In genomic region chr2:11562011-11562410, GRCh38 we compare ENCODE assay signal across 2 cellular contexts.
TF ChIP-seq lines count a peak whose summit lies in the region.

No MANE protein-coding gene starts in this region.

TF ChIP-seq in K562, 482 proteins besides CTCF, POLR2A, EP300 and RAD21:
- peak; percentile 88 for TF ChIP-seq JUND (IDR thresholded peaks at IDR 0.05; ENCODE audit: borderline replicate concordance, low read depth, low read length)
- peak; percentile 79; the same call in 1 of the 3 replicates for TF ChIP-seq JUND (tag; IDR thresholded peaks at IDR 0.05; ENCODE audit: borderline replicate concordance, low read depth, low read length)
- TF ChIP-seq ZNF134 (CRISPR knock-in tag; conservative IDR thresholded peaks at IDR 0.05) = no peak
- peak; percentile 84 for TF ChIP-seq ATF3 (IDR thresholded peaks at IDR 0.05)
- TF ChIP-seq ATF3 (CRISPR knock-in tag; conservative IDR thresholded peaks at IDR 0.05) = no peak
- TF ChIP-seq MEIS2 (IDR thresholded peaks at IDR 0.05; ENCODE audit: partially characterized antibody) = peak; percentile 27
- peak; percentile 81; the same call in 1 of the 2 replicates for TF ChIP-seq HMBOX1 (IDR thresholded peaks at IDR 0.05)
- 0 out of 2 replicates have a peak, but pooled peaks have one; percentile 55 for TF ChIP-seq MITF (IDR thresholded peaks at IDR 0.05)
- peak; percentile 8; the same call in 1 of the 2 replicates for TF ChIP-seq JUN (IDR thresholded peaks at IDR 0.05; ENCODE audit: borderline replicate concordance, low read depth, low read length)
- TF ChIP-seq JUN (CRISPR knock-in tag; IDR thresholded peaks at IDR 0.05; ENCODE audit: borderline replicate concordance) = no peak
- peak; percentile 94 for TF ChIP-seq FOSL1 (tag; conservative IDR thresholded peaks at IDR 0.05)
- no peak for TF ChIP-seq ZBTB33 (CRISPR knock-in tag; IDR thresholded peaks at IDR 0.05)
- no peak for TF ChIP-seq ZNF280B (CRISPR knock-in tag; IDR thresholded peaks at IDR 0.05)
TF ChIP-seq in K562: peak in this region for 7.

TF ChIP-seq in HepG2, 621 proteins besides CTCF, POLR2A, EP300 and RAD21:
- TF ChIP-seq ZBTB3 (CRISPR knock-in tag; IDR thresholded peaks at IDR 0.05; ENCODE audit: borderline replicate concordance, low read depth) (no peak), IRF9 (CRISPR knock-in tag; IDR thresholded peaks at IDR 0.05; ENCODE audit: borderline replicate concordance) (no peak), MNT (IDR thresholded peaks at IDR 0.05) (no peak), FIP1L1 (IDR thresholded peaks at IDR 0.05; ENCODE audit: borderline replicate concordance, insufficient read depth, low read depth, low read length) (no peak), SNAI1 (CRISPR knock-in tag; IDR thresholded peaks at IDR 0.05; ENCODE audit: borderline replicate concordance) (no peak), POGK (CRISPR knock-in tag; conservative IDR thresholded peaks at IDR 0.05) (no peak), ZNF180 (CRISPR knock-in tag; IDR thresholded peaks at IDR 0.05; ENCODE audit: borderline replicate concordance, low read depth) (no peak), SAFB2 (CRISPR knock-in tag; IDR thresholded peaks at IDR 0.05; ENCODE audit: borderline replicate concordance, low read depth) (no peak), FOSL1 (CRISPR knock-in tag; IDR thresholded peaks at IDR 0.05; ENCODE audit: borderline replicate concordance) (0 out of 2 replicates have a peak, but pooled peaks have one; percentile 26), ELF1 (CRISPR knock-in tag; IDR thresholded peaks at IDR 0.05) (no peak), ATRX (CRISPR knock-in tag; IDR thresholded peaks at IDR 0.05; ENCODE audit: borderline replicate concordance) (no peak), ZFX (CRISPR knock-in tag; IDR thresholded peaks at IDR 0.05; ENCODE audit: low read depth) (0 out of 2 replicates have a peak, but pooled peaks have one; percentile 19), GABPB1 (CRISPR knock-in tag; IDR thresholded peaks at IDR 0.05) (no peak), ZNF143 (CRISPR knock-in tag; IDR thresholded peaks at IDR 0.05) (no peak), ARID4A (CRISPR knock-in tag; IDR thresholded peaks at IDR 0.05; ENCODE audit: borderline replicate concordance) (0 out of 2 replicates have a peak, but pooled peaks have one; percentile 14), ZFP91 (CRISPR knock-in tag; IDR thresholded peaks at IDR 0.05; ENCODE audit: borderline replicate concordance) (0 out of 2 replicates have a peak, but pooled peaks have one; percentile 12), FOSL2 (CRISPR knock-in tag; IDR thresholded peaks at IDR 0.05) (peak; percentile 93), SSRP1 (CRISPR knock-in tag; IDR thresholded peaks at IDR 0.05) (0 out of 2 replicates have a peak, but pooled peaks have one; percentile 26), GPN1 (CRISPR knock-in tag; IDR thresholded peaks at IDR 0.05; ENCODE audit: borderline replicate concordance) (no peak), TEF (CRISPR knock-in tag; IDR thresholded peaks at IDR 0.05) (no peak), ZNF605 (CRISPR knock-in tag; IDR thresholded peaks at IDR 0.05) (0 out of 2 replicates have a peak, but pooled peaks have one; percentile 22), ZBTB10 (CRISPR knock-in tag; IDR thresholded peaks at IDR 0.05; ENCODE audit: borderline replicate concordance) (no peak), RBM22 (optimal IDR thresholded peaks at IDR 0.05; ENCODE audit: low read length) (peak; percentile 14), ZSCAN29 (CRISPR knock-in tag; conservative IDR thresholded peaks at IDR 0.05) (no peak), MYC (CRISPR knock-in tag; IDR thresholded peaks at IDR 0.05; ENCODE audit: borderline replicate concordance) (peak; percentile 21; the same call in 1 of the 2 replicates), ZNF749 (CRISPR knock-in tag; IDR thresholded peaks at IDR 0.05; ENCODE audit: borderline replicate concordance) (no peak), THAP7 (CRISPR knock-in tag; IDR thresholded peaks at IDR 0.05) (no peak), NCOA5 (CRISPR knock-in tag; IDR thresholded peaks at IDR 0.05) (no peak), KMT2B (CRISPR knock-in tag; IDR thresholded peaks at IDR 0.05) (no peak), RARA (CRISPR knock-in tag; IDR thresholded peaks at IDR 0.05) (no peak), CBX5 (CRISPR knock-in tag; IDR thresholded peaks at IDR 0.05; ENCODE audit: borderline replicate concordance) (no peak), ZNF781 (CRISPR knock-in tag; IDR thresholded peaks at IDR 0.05; ENCODE audit: borderline replicate concordance, not compliant biosample characterization) (no peak), EHMT2 (IDR thresholded peaks at IDR 0.05; ENCODE audit: borderline replicate concordance, low read depth, low read length) (no peak), SP5 (CRISPR knock-in tag; IDR thresholded peaks at IDR 0.05; ENCODE audit: borderline replicate concordance, low read depth) (no peak), ZNF724P (CRISPR knock-in tag; IDR thresholded peaks at IDR 0.05; ENCODE audit: borderline replicate concordance) (no peak), ZNF274 (CRISPR knock-in tag; IDR thresholded peaks at IDR 0.05) (peak; percentile 33; the same call in 1 of the 2 replicates), ZNF496 (CRISPR knock-in tag; IDR thresholded peaks at IDR 0.05; ENCODE audit: insufficient replicate concordance) (no peak), ZNF101 (CRISPR knock-in tag; IDR thresholded peaks at IDR 0.05; ENCODE audit: borderline replicate concordance, low read depth) (no peak), REXO4 (CRISPR knock-in tag; IDR thresholded peaks at IDR 0.05; ENCODE audit: borderline replicate concordance) (no peak)
